In the genomic region with DNA sequence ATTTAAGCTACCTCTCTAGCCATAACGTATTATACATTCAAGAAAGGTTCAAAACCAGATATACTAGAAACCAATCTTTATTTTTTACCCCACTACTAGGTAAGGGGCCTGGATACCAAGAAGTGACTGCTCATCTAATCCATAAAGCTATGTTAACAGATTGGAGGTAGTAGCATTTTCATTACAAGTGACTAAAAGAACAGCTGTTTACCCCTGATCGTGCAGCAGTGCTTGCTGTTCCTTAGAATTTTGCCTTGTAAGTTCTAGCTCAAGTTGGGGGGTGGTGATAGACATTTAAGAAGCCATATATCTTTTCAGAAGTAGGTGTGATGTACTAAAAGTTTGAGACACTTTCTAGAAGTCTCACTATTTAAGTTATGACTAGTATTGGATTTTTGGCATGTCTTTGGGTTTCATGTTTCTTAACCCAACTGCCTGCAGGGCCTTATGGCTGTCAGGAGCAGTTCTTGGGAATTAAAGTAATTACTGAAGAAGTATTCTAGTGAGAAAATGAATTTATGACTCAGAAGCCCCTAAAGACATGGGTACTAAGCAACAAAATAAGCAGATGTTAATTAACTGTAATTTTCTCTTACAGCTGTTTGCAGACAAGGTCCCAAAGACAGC, we compare ENCODE assay signal across 8 cellular contexts. TPM values are rescaled to one million over a fixed set of nuclear protein-coding genes. Genes with fewer than 3 reads are reported as not detected.
DNase-seq lines count a peak whose midpoint lies in the region; ATAC-seq, FAIRE-seq and TF ChIP-seq lines count a peak whose summit lies in the region.

No MANE protein-coding gene starts in this region.

- H4K20me1 ChIP-seq in K562 (replicated peaks; ENCODE audit: control insufficient read depth, insufficient read depth, low read length) = peaks cover 32% of the 10 kb centered on the region

- CTCF ChIA-PET in AG04449 (lab: Yijun Ruan, JAX) = interaction anchor here (0.6 to 2.0 kb wide), 12 partner anchors 15 to 337 kb away, joined by 3 to 9 read pairs (median 4); no protein-coding TSS in a partner anchor
- CTCF ChIA-PET in K562 (lab: Yijun Ruan, JAX; ENCODE audit: low intra/inter-chr PET ratio) = no interaction called here

- no peak for TF ChIP-seq EP300 in K562 (IDR thresholded peaks at IDR 0.05; ENCODE audit: low read length)

- H3K27me3 ChIP-seq in HUES64 (ENCODE audit: insufficient read depth, low read length) = no peaks in the 10 kb centered on the region
- no peaks in the 10 kb centered on the region for H3K27me3 ChIP-seq in K562 (ENCODE audit: control insufficient read depth in 2 of 2, insufficient read depth in 2 of 2, low read length in 2 of 2)

- 74% methylated on average over 2 of the region's 2 CpGs for whole genome bisulfite sequencing in HUES64
- 6% methylated on average over 2 of the region's 2 CpGs for WGBS in K562 (ENCODE audit: insufficient coverage, low coverage, missing lambda C conversion rate)
- 50% methylated on average over 1 of the region's 2 CpGs; no CpG with 5 or more reads in 1 of the 2 experiments for WGBS in mesodermal cell (ENCODE audit: insufficient coverage in 2 of 2), 2 experiments

- no peaks in the 10 kb centered on the region for H3K9me1 ChIP-seq in K562 (ENCODE audit: control insufficient read depth, insufficient read depth, low read length)

- H3K9ac ChIP-seq in HUES64 (ENCODE audit: low read depth, low read length) (peak overlapping the region; percentile 100), K562 (ENCODE audit: insufficient read depth in 1 of 2, low read depth in 2 of 2, low read length in 2 of 2) (peak overlapping the region in 1 of 2 experiments; percentile 96; a peak in 2 of 4 replicates)

- H3K4me3 ChIP-seq in AG04449 (ENCODE audit: low read depth, low read length) (peak overlapping the region; percentile 96), HUES64 (ENCODE audit: low read length) (peak overlapping the region; percentile 94), K562 (peak overlapping the region; percentile 56; the same call in 1 of the 2 replicates), mesodermal cell (ENCODE audit: extremely low read depth, insufficient read depth, low read length, poor library complexity, severe bottlenecking) (peak overlapping the region; percentile 89)

- FAIRE-seq in K562 (lab: Jason Lieb, UNC) = no peak

- BruUV-seq in K562 (replicated peaks; lab: Mats Ljungman, UMichigan) = no TSS peak

- no peak for DNase-seq in AG04449 (ENCODE audit: low read depth, low spot score)
- DNase-seq in K562 (ENCODE audit: extremely low read depth in 1 of 4, low spot score in 3 of 4) = no peak
- DNase-seq in GM13977 (ENCODE audit: low spot score) = no peak
- DNase-seq in amygdala (lab: John Stamatoyannopoulos, UW) = no peak
- no peak for DNase-seq in nucleus accumbens (lab: John Stamatoyannopoulos, UW)
- no peak for DNase-seq in NCI-H146 (lab: John Stamatoyannopoulos, UW)

- H3K27ac ChIP-seq in HUES64 (ENCODE audit: low read depth, low read length) (peak overlapping the region; percentile 53), K562 (ENCODE audit: extremely low read depth, low read depth, low read length) (peak overlapping the region; percentile 42; the same call in 1 of the 3 replicates), mesodermal cell (ENCODE audit: low read depth, low read length, severe bottlenecking) (peak overlapping the region; percentile 43)

- peaks cover 61% of the 10 kb centered on the region for H3K36me3 ChIP-seq in HUES64 (ENCODE audit: insufficient read depth, low read length)
- H3K36me3 ChIP-seq in K562 (ENCODE audit: control insufficient read depth, insufficient read depth, low read length) = peaks cover 63% of the 10 kb centered on the region
- H3K36me3 ChIP-seq in mesodermal cell (ENCODE audit: control insufficient read depth, insufficient read depth, low read length) = peaks cover 63% of the 10 kb centered on the region

- in situ Hi-C loops in K562 (cut with MboI) (no loop called here), GM13977 (cut with MboI; ENCODE audit: low pct_unique_long_range_greater_than_20kb, low sequenced_read_pairs, unreplicated experiment) (no loop called here)

- ATAC-seq in K562 = no peak

- H3K4me2 ChIP-seq in K562 (ENCODE audit: insufficient read depth, low read length) = peak overlapping the region; percentile 99

- intact Hi-C loops in K562 (cut with micrococcal nuclease) = loop anchor here (5.0 kb wide), 2 partner anchors 51 to 216 kb away; a partner anchor contains a TSS

- no peak for TF ChIP-seq POLR2A in K562 (conservative IDR thresholded peaks at IDR 0.05)

- H2AFZ ChIP-seq in K562 (ENCODE audit: low read depth, low read length) = no peak overlapping the region

- peaks cover 55% of the 10 kb centered on the region for H3K79me2 ChIP-seq in K562 (ENCODE audit: control insufficient read depth, insufficient read depth, low read length)

- TF ChIP-seq CTCF in AG04449 (IDR thresholded peaks at IDR 0.05; ENCODE audit: insufficient read depth, low read length, missing control alignments) (no peak), K562 (IDR thresholded peaks at IDR 0.05 in 2 of 3, conservative IDR thresholded peaks at IDR 0.05 in 1 of 3; ENCODE audit: insufficient read depth in 2 of 3, low read depth in 1 of 3, low read length in 3 of 3) (no peak), GM13977 (IDR thresholded peaks at IDR 0.05; ENCODE audit: extremely low read depth, insufficient read depth, missing control alignments) (no peak)

- POLR2A ChIA-PET in AG04449 (lab: Yijun Ruan, JAX) = interaction anchor here (0.6 to 1.3 kb wide), 6 partner anchors 10 to 337 kb away, joined by 3 to 5 read pairs (median 3); a partner anchor contains a TSS
- POLR2A ChIA-PET in K562 (lab: Yijun Ruan, JAX) = interaction anchor here (0.7 to 2.9 kb wide), 13 partner anchors 10 to 281 kb away, joined by 3 to 15 read pairs (median 6); a partner anchor contains a TSS

- no peak for TF ChIP-seq RAD21 in K562 (CRISPR knock-in tag; conservative IDR thresholded peaks at IDR 0.05 in 1 of 2, IDR thresholded peaks at IDR 0.05 in 1 of 2)

- H3K4me1 ChIP-seq in HUES64 (ENCODE audit: insufficient read depth, low read length) (peaks cover 6% of the 10 kb centered on the region), K562 (replicated peaks in 1 of 2; ENCODE audit: control insufficient read depth in 2 of 2, insufficient read depth in 2 of 2, low read length in 2 of 2) (peaks cover 12 to 20% of the 10 kb centered on the region in 2 experiments; a peak in 4 of 5 replicates), mesodermal cell (ENCODE audit: control insufficient read depth, insufficient read depth, low read length, poor library complexity, severe bottlenecking) (peaks cover 13% of the 10 kb centered on the region)

- H3K9me3 ChIP-seq in HUES64 (ENCODE audit: insufficient read depth, low read depth, low read length) = no peaks in the 10 kb centered on the region
- H3K9me3 ChIP-seq in K562 (replicated peaks; ENCODE audit: control insufficient read depth, insufficient read depth, low read depth, low read length) = no peaks in the 10 kb centered on the region
- no peaks in the 10 kb centered on the region for H3K9me3 ChIP-seq in mesodermal cell (ENCODE audit: control insufficient read depth, low read length)

RNA-seq across cellular contexts. Expression of a gene that starts 2.3 kb away (rescaled TPM):
- polyA plus RNA-seq in HUES64 (2013, experiment 1 of 2) = 3,059 TPM
- 3,012 TPM for polyA plus RNA-seq in HUES64 (2013, experiment 2 of 2)
- total RNA-seq in K562 (2011; cell fraction: chromatin; rRNA removed; ENCODE audit: low replicate concordance) = 453 and 475 TPM in 2 replicates
- total RNA-seq in K562 (2011; cell fraction: nucleolus; rRNA removed) = 439 and 464 TPM in 2 replicates
- total RNA-seq in K562 (2011; cell fraction: nucleoplasm; rRNA removed) = 630 and 762 TPM in 2 replicates
- 2,805 and 3,364 TPM in 2 replicates for total RNA-seq in K562 (2014; rRNA removed)
- total RNA-seq in K562 (2014; rRNA removed; fragmentation: Illumina TruSeq; extraction: Trizol) = 4,631 and 4,826 TPM in 2 replicates
- 3,943 and 3,973 TPM in 2 replicates for total RNA-seq in K562 (2015; rRNA removed; fragmentation: Illumina TruSeq; extraction: Trizol)
- 2,583 and 2,768 TPM in 2 replicates for total RNA-seq in K562 (2021)
- 5,196 and 6,697 TPM in 2 replicates for polyA plus RNA-seq in K562 (2011; rRNA removed)
- 4,310 and 6,172 TPM in 2 replicates for polyA plus RNA-seq in K562 (2011; cell fraction: cytosol; rRNA removed)
- polyA plus RNA-seq in K562 (2011; cell fraction: nucleus; rRNA removed) = 1,280 and 2,340 TPM in 2 replicates
- polyA plus RNA-seq in K562 (2012) = 2,534 and 3,220 TPM in 2 replicates
- 7,504 and 8,032 TPM in 2 replicates for polyA plus RNA-seq in K562 (2014; fragmentation: Illumina TruSeq; extraction: Trizol)
- polyA plus RNA-seq in K562 (2014; fragmentation: Nextera tagmentation; extraction: Ambion mirVana) = 1,000 to 10,000 TPM; 2,984 to 3,298 TPM
- 6,267 and 7,127 TPM in 2 replicates for polyA plus RNA-seq in K562 (2014; rRNA removed)
- 2,540 and 2,827 TPM in 2 replicates for polyA minus RNA-seq in K562 (2011; rRNA and poly(A)+ RNA removed)
- 724 and 768 TPM in 2 replicates for polyA minus RNA-seq in K562 (2011; cell fraction: cytosol; rRNA and poly(A)+ RNA removed)
- 135 and 291 TPM in 2 replicates for polyA minus RNA-seq in K562 (2011; cell fraction: nucleus; rRNA and poly(A)+ RNA removed)
- polyA plus RNA-seq in mesodermal cell (2013, experiment 1 of 2) = 2,690 TPM
- polyA plus RNA-seq in mesodermal cell (2013, experiment 2 of 2) = 2,516 TPM

RNA-seq across cellular contexts. Expression of a gene that starts 49.1 kb away (rescaled TPM):
- polyA plus RNA-seq in HUES64 (2013, experiment 1 of 2) = 157 TPM
- 193 TPM for polyA plus RNA-seq in HUES64 (2013, experiment 2 of 2)
- total RNA-seq in K562 (2011; cell fraction: chromatin; rRNA removed; ENCODE audit: low replicate concordance) = 52.2 and 119 TPM in 2 replicates
- 49.0 and 52.7 TPM in 2 replicates for total RNA-seq in K562 (2011; cell fraction: nucleolus; rRNA removed)
- 81.8 and 141 TPM in 2 replicates for total RNA-seq in K562 (2011; cell fraction: nucleoplasm; rRNA removed)
- total RNA-seq in K562 (2014; rRNA removed) = 380 and 497 TPM in 2 replicates
- total RNA-seq in K562 (2014; rRNA removed; fragmentation: Illumina TruSeq; extraction: Trizol) = 286 and 296 TPM in 2 replicates
- total RNA-seq in K562 (2015; rRNA removed; fragmentation: Illumina TruSeq; extraction: Trizol) = 217 and 219 TPM in 2 replicates
- total RNA-seq in K562 (2021) = 273 and 286 TPM in 2 replicates
- 276 and 382 TPM in 2 replicates for polyA plus RNA-seq in K562 (2011; rRNA removed)
- 254 and 312 TPM in 2 replicates for polyA plus RNA-seq in K562 (2011; cell fraction: cytosol; rRNA removed)
- 75.0 and 103 TPM in 2 replicates for polyA plus RNA-seq in K562 (2011; cell fraction: nucleus; rRNA removed)
- polyA plus RNA-seq in K562 (2012) = 262 and 408 TPM in 2 replicates
- 213 and 246 TPM in 2 replicates for polyA plus RNA-seq in K562 (2014; fragmentation: Illumina TruSeq; extraction: Trizol)
- 100 to 1,000 TPM; 105 to 118 TPM for polyA plus RNA-seq in K562 (2014; fragmentation: Nextera tagmentation; extraction: Ambion mirVana)
- polyA plus RNA-seq in K562 (2014; rRNA removed) = 295 and 305 TPM in 2 replicates
- 211 and 268 TPM in 2 replicates for polyA minus RNA-seq in K562 (2011; rRNA and poly(A)+ RNA removed)
- 75.6 and 99.9 TPM in 2 replicates for polyA minus RNA-seq in K562 (2011; cell fraction: cytosol; rRNA and poly(A)+ RNA removed)
- 17.5 and 34.1 TPM in 2 replicates for polyA minus RNA-seq in K562 (2011; cell fraction: nucleus; rRNA and poly(A)+ RNA removed)
- polyA plus RNA-seq in mesodermal cell (2013, experiment 1 of 2) = 206 TPM
- 224 TPM for polyA plus RNA-seq in mesodermal cell (2013, experiment 2 of 2)

RNA-seq across cellular contexts. Expression of a gene that starts 50.1 kb away (rescaled TPM):
- 40.7 TPM for polyA plus RNA-seq in HUES64 (2013, experiment 1 of 2)
- polyA plus RNA-seq in HUES64 (2013, experiment 2 of 2) = 41.7 TPM
- 88.7 and 221 TPM in 2 replicates for total RNA-seq in K562 (2011; cell fraction: chromatin; rRNA removed; ENCODE audit: low replicate concordance)
- total RNA-seq in K562 (2011; cell fraction: nucleolus; rRNA removed) = 115 and 124 TPM in 2 replicates
- total RNA-seq in K562 (2011; cell fraction: nucleoplasm; rRNA removed) = 100 and 113 TPM in 2 replicates
- total RNA-seq in K562 (2014; rRNA removed) (4.5 and 8.0 TPM in 2 replicates), K562 (2014; rRNA removed; fragmentation: Illumina TruSeq; extraction: Trizol) (2.6 and 4.3 TPM in 2 replicates), K562 (2015; rRNA removed; fragmentation: Illumina TruSeq; extraction: Trizol) (4.9 and 5.9 TPM in 2 replicates), K562 (2021) (34.7 and 40.3 TPM in 2 replicates)
- polyA plus RNA-seq in K562 (2011; rRNA removed) (5.2 and 12.7 TPM in 2 replicates), K562 (2014; fragmentation: Illumina TruSeq; extraction: Trizol) (15.5 and 22.3 TPM in 2 replicates), K562 (2014; fragmentation: Nextera tagmentation; extraction: Ambion mirVana) (under 1 TPM; 0.13 to 0.18 TPM), K562 (2014; rRNA removed) (19.1 and 20.0 TPM in 2 replicates)
- 3.5 and 5.4 TPM in 2 replicates for polyA plus RNA-seq in K562 (2011; cell fraction: cytosol; rRNA removed)
- 93.5 and 148 TPM in 2 replicates for polyA plus RNA-seq in K562 (2011; cell fraction: nucleus; rRNA removed)
- 39.3 and 55.6 TPM in 2 replicates for polyA plus RNA-seq in K562 (2012)
- 7.6 and 8.2 TPM in 2 replicates for polyA minus RNA-seq in K562 (2011; rRNA and poly(A)+ RNA removed)
- 9.3 and 11.0 TPM in 2 replicates for polyA minus RNA-seq in K562 (2011; cell fraction: cytosol; rRNA and poly(A)+ RNA removed)
- polyA minus RNA-seq in K562 (2011; cell fraction: nucleus; rRNA and poly(A)+ RNA removed) = 36.5 and 37.0 TPM in 2 replicates
- 41.6 TPM for polyA plus RNA-seq in mesodermal cell (2013, experiment 1 of 2)
- 33.6 TPM for polyA plus RNA-seq in mesodermal cell (2013, experiment 2 of 2)
